In the genomic region with DNA sequence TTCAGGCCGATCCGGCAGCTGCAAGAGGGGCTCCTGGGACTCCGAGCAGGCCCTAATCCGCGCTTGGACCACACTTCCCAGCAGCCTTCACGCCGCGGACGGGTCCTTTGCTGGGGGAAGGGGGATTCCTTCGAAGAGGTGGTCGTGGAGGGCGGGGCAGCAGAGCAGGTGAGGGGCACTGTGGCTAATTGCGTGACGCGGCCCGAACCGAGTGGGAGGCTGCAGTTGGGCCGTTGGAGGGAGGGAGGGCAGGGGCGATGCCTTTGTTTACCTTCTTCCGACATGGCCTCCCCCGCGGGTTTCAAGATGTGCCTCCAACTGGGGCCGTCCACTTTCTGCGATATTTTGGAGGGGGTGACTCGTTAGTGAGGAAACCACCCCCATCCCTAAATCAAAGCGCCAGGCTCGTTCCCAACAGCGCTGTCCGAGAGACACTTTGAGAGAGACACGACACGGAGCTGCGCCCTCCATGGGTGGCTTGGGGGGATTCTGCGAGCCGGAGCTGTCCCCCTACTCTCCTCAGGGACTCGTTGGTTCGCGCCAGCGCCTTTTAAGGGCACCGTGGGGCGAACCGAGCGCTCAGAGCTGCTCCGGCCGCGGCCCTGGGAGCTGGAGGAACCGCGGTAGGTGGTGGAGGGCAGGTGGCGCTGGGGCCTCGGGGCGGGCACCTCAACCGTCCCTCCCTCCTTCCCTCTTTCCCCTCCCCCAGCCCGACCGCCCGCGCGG, we compare ENCODE assay signal across 8 cellular contexts. TPM values are rescaled to one million over a fixed set of nuclear protein-coding genes. Genes with fewer than 3 reads are reported as not detected.
DNase-seq lines count a peak whose midpoint lies in the region; ATAC-seq and TF ChIP-seq lines count a peak whose summit lies in the region.

A gene (plus strand): TSS at position 582 of the 726 bp plus-strand sequence. CDS start 3,070 bp downstream, outside the sequence.

- H3K27ac ChIP-seq in DOHH2 (ENCODE audit: low read depth, low read length) (peak within 1 kb of the TSS; percentile 56), RWPE2 (ENCODE audit: poor library complexity, severe bottlenecking) (peak within 1 kb of the TSS; percentile 43)

- H3K79me2 ChIP-seq in DOHH2 (ENCODE audit: control insufficient read depth, low read length): peaks cover 38% of the 10 kb centered on the region

- DNase-seq in Kasumi-1 (lab: John Stamatoyannopoulos, UW): peak; percentile 90 to 91
- DNase-seq in RWPE2 (ENCODE audit: low spot score): peak; percentile 93
- DNase-seq in activated T-helper 2 cell treated with anti-CD3 and anti-CD28 coated beads, Interferon-gamma antibody, Interleukin-2, Interleukin-4, amounts not matched to agents 10 μg/mL and 5 μg/mL and 100 μg/mL, durations not matched to agents 14 hours and 24 hours and 36 hours (ENCODE audit: low spot score): peak; percentile 91
- peak; percentile 86 for DNase-seq in fibroblast of mammary gland (ENCODE audit: low read depth)
- peak; percentile 94 for DNase-seq in natural killer cell treated with Interleukin-12 subunit alpha and Interleukin-12 subunit beta and Interleukin-15 and Interleukin-18, amount 100 ng/mL, for 72 hours (ENCODE audit: low spot score)
- DNase-seq in stimulated activated naive CD4-positive, alpha-beta T cell treated with Interleukin-2 at 50 U/mL for 16 hours (lab: John Stamatoyannopoulos, UW): peak; percentile 88

- peaks cover 15% of the 10 kb centered on the region for H3K36me3 Mint-ChIP-seq in activated T-helper 2 cell treated with anti-CD3 and anti-CD28 coated beads, Interferon-gamma antibody, Interleukin-2, Interleukin-4, amounts not matched to agents 10 μg/mL and 5 μg/mL and 100 μg/mL, durations not matched to agents 14 hours and 24 hours and 36 hours (ENCODE audit: low read depth)
- H3K36me3 Mint-ChIP-seq in natural killer cell treated with Interleukin-12 subunit alpha and Interleukin-12 subunit beta and Interleukin-15 and Interleukin-18, amount 100 ng/mL, for 72 hours: no peaks in the 10 kb centered on the region

- no peaks in the 10 kb centered on the region for H3K9me2 ChIP-seq in DOHH2 (replicated peaks; ENCODE audit: control insufficient read depth, low read length)

- no peaks in the 10 kb centered on the region; the same call in 1 of the 2 replicates for H4K20me1 ChIP-seq in DOHH2 (ENCODE audit: control insufficient read depth, insufficient read depth, low read depth, low read length)

- peak; percentile 84 for ATAC-seq in GM21825 (IDR thresholded peaks at IDR 0.05; ENCODE audit: unreplicated experiment)
- peak; percentile 91 for ATAC-seq in RWPE2 (ENCODE audit: low read depth)
- peak; percentile 93 to 95 for ATAC-seq in natural killer cell treated with Interleukin-12 subunit alpha and Interleukin-12 subunit beta and Interleukin-15 and Interleukin-18, amount 100 ng/mL, for 72 hours

- no peaks in the 10 kb centered on the region for H3K27me3 Mint-ChIP-seq in activated T-helper 2 cell treated with anti-CD3 and anti-CD28 coated beads, Interferon-gamma antibody, Interleukin-2, Interleukin-4, amounts not matched to agents 10 μg/mL and 5 μg/mL and 100 μg/mL, durations not matched to agents 14 hours and 24 hours and 36 hours (ENCODE audit: low read depth)
- no peaks in the 10 kb centered on the region for H3K27me3 Mint-ChIP-seq in natural killer cell treated with Interleukin-12 subunit alpha and Interleukin-12 subunit beta and Interleukin-15 and Interleukin-18, amount 100 ng/mL, for 72 hours

- peaks cover 29% of the 10 kb centered on the region for H3K36me3 ChIP-seq in DOHH2 (ENCODE audit: control insufficient read depth, low read length)
- peaks cover 30% of the 10 kb centered on the region for H3K36me3 ChIP-seq in RWPE2 (ENCODE audit: low read depth)

- peak within 1 kb of the TSS; percentile 91 for H3K4me3 Mint-ChIP-seq in activated T-helper 2 cell treated with anti-CD3 and anti-CD28 coated beads, Interferon-gamma antibody, Interleukin-2, Interleukin-4, amounts not matched to agents 10 μg/mL and 5 μg/mL and 100 μg/mL, durations not matched to agents 14 hours and 24 hours and 36 hours (ENCODE audit: low read depth)
- peak within 1 kb of the TSS; percentile 90 for H3K4me3 Mint-ChIP-seq in natural killer cell treated with Interleukin-12 subunit alpha and Interleukin-12 subunit beta and Interleukin-15 and Interleukin-18, amount 100 ng/mL, for 72 hours

- H3K4me2 ChIP-seq in DOHH2 (ENCODE audit: low read length): peak within 1 kb of the TSS; percentile 70

- peaks cover 27% of the 10 kb centered on the region for H3K4me1 ChIP-seq in DOHH2 (ENCODE audit: control insufficient read depth, low read length)
- H3K4me1 ChIP-seq in RWPE2 (ENCODE audit: insufficient read depth, poor library complexity, severe bottlenecking): no peaks in the 10 kb centered on the region

- H3K9me3 ChIP-seq in DOHH2 (ENCODE audit: control insufficient read depth, insufficient read depth, low read length): no peaks in the 10 kb centered on the region
- H3K9me3 ChIP-seq in RWPE2 (ENCODE audit: severe bottlenecking): no peaks in the 10 kb centered on the region

- TF ChIP-seq CTCF in DOHH2 (IDR thresholded peaks at IDR 0.05; ENCODE audit: low read depth, low read length, poor library complexity, severe bottlenecking): peak; percentile 14
- no peak for TF ChIP-seq CTCF in RWPE2 (IDR thresholded peaks at IDR 0.05; ENCODE audit: poor library complexity, severe bottlenecking)
- no peak for TF ChIP-seq CTCF in fibroblast of mammary gland (conservative IDR thresholded peaks at IDR 0.05; ENCODE audit: control insufficient read depth, insufficient read depth, low read depth, low read length)

- no peaks in the 10 kb centered on the region for H3K27me3 ChIP-seq in DOHH2 (ENCODE audit: control insufficient read depth, low read length)
- H3K27me3 ChIP-seq in RWPE2 (ENCODE audit: insufficient read depth, poor library complexity, severe bottlenecking): no peaks in the 10 kb centered on the region

- no peaks in the 10 kb centered on the region for H3K9me3 Mint-ChIP-seq in activated T-helper 2 cell treated with anti-CD3 and anti-CD28 coated beads, Interferon-gamma antibody, Interleukin-2, Interleukin-4, amounts not matched to agents 10 μg/mL and 5 μg/mL and 100 μg/mL, durations not matched to agents 14 hours and 24 hours and 36 hours
- no peaks in the 10 kb centered on the region for H3K9me3 Mint-ChIP-seq in natural killer cell treated with Interleukin-12 subunit alpha and Interleukin-12 subunit beta and Interleukin-15 and Interleukin-18, amount 100 ng/mL, for 72 hours

- H3F3A ChIP-seq in DOHH2 (ENCODE audit: control insufficient read depth, insufficient read depth): no peaks in the 10 kb centered on the region

- peak within 1 kb of the TSS; percentile 98 for H3K27ac Mint-ChIP-seq in activated T-helper 2 cell treated with anti-CD3 and anti-CD28 coated beads, Interferon-gamma antibody, Interleukin-2, Interleukin-4, amounts not matched to agents 10 μg/mL and 5 μg/mL and 100 μg/mL, durations not matched to agents 14 hours and 24 hours and 36 hours
- H3K27ac Mint-ChIP-seq in natural killer cell treated with Interleukin-12 subunit alpha and Interleukin-12 subunit beta and Interleukin-15 and Interleukin-18, amount 100 ng/mL, for 72 hours: peak within 1 kb of the TSS; percentile 98

- peaks cover 37% of the 10 kb centered on the region for H3K4me1 Mint-ChIP-seq in activated T-helper 2 cell treated with anti-CD3 and anti-CD28 coated beads, Interferon-gamma antibody, Interleukin-2, Interleukin-4, amounts not matched to agents 10 μg/mL and 5 μg/mL and 100 μg/mL, durations not matched to agents 14 hours and 24 hours and 36 hours (ENCODE audit: low read depth)
- H3K4me1 Mint-ChIP-seq in natural killer cell treated with Interleukin-12 subunit alpha and Interleukin-12 subunit beta and Interleukin-15 and Interleukin-18, amount 100 ng/mL, for 72 hours (ENCODE audit: low read depth in 2 of 2): peaks cover 30 to 41% of the 10 kb centered on the region in 2 donors

- intact Hi-C loops in activated T-helper 2 cell treated with anti-CD3 and anti-CD28 coated beads, Interferon-gamma antibody, Interleukin-2, Interleukin-4, amounts not matched to agents 10 μg/mL and 5 μg/mL and 100 μg/mL, durations not matched to agents 14 hours and 24 hours and 36 hours (cut with micrococcal nuclease): loop anchor here (1.0 to 10.0 kb wide), 5 partner anchors 125 to 957 kb away; a partner anchor contains a TSS

- peak within 1 kb of the TSS; percentile 99 for H3K4me3 ChIP-seq in DOHH2 (ENCODE audit: low read length)
- H3K4me3 ChIP-seq in RWPE2 (ENCODE audit: severe bottlenecking): peak within 1 kb of the TSS; percentile 52
- H3K4me3 ChIP-seq in fibroblast of mammary gland (ENCODE audit: control insufficient read depth, low read depth, low read length): peak within 1 kb of the TSS; percentile 94

RNA-seq across cellular contexts. Expression of the gene that starts here (rescaled TPM):
- 24.4 and 26.1 TPM in 2 replicates for total RNA-seq in activated T-helper 2 cell treated with anti-CD3 and anti-CD28 coated beads, Interferon-gamma antibody, Interleukin-2, Interleukin-4, amounts not matched to agents 10 μg/mL and 5 μg/mL and 100 μg/mL, durations not matched to agents 14 hours and 24 hours and 36 hours
- total RNA-seq in natural killer cell treated with Interleukin-12 subunit alpha and Interleukin-12 subunit beta and Interleukin-15 and Interleukin-18, amount 100 ng/mL, for 72 hours: 10 to 100 TPM; 28.8 to 30.6 TPM

Comparison
In these comparisons a context has a peak if more than half of its experiments do, and no peak if none do; other contexts are left out.
1. Peak in every context shown above with its lines: DNase-seq, ATAC-seq, H3K4me3 ChIP-seq and H3K27ac ChIP-seq.